ENCODE assay signal across 1 cellular context in genomic region chr12:31728917-31729640, GRCh38.
TF ChIP-seq lines count a peak whose summit lies in the region.

Gene AMN1 (minus strand): TSS chr12:31729021. CDS start chr12:31729008, 13 bp downstream.

TF ChIP-seq in HepG2, 621 proteins besides CTCF, POLR2A, EP300 and RAD21 (continued from another document and continues in another):
- TF ChIP-seq IRF9 (CRISPR knock-in tag; IDR thresholded peaks at IDR 0.05; ENCODE audit: borderline replicate concordance) (no peak), CHD2 (IDR thresholded peaks at IDR 0.05; ENCODE audit: low read depth, low read length) (no peak), ZNF30 (CRISPR knock-in tag; IDR thresholded peaks at IDR 0.05) (no peak), ZNF740 (CRISPR knock-in tag; IDR thresholded peaks at IDR 0.05) (no peak), CENPT (CRISPR knock-in tag; IDR thresholded peaks at IDR 0.05; ENCODE audit: low read depth) (no peak), GABPA (IDR thresholded peaks at IDR 0.05; ENCODE audit: low read depth, low read length) (no peak), GABPA (CRISPR knock-in tag; IDR thresholded peaks at IDR 0.05; ENCODE audit: low read depth) (peak; percentile 70), ETV5 (CRISPR knock-in tag; IDR thresholded peaks at IDR 0.05; ENCODE audit: borderline replicate concordance) (no peak), ZNF7 (CRISPR knock-in tag; IDR thresholded peaks at IDR 0.05) (no peak), ATF1 (CRISPR knock-in tag; IDR thresholded peaks at IDR 0.05) (peak; percentile 97), ZBTB40 (IDR thresholded peaks at IDR 0.05) (no peak), ZBTB40 (CRISPR knock-in tag; IDR thresholded peaks at IDR 0.05) (peak; percentile 50; the same call in 1 of the 2 replicates), SNAPC2 (CRISPR knock-in tag; IDR thresholded peaks at IDR 0.05) (no peak), ELF4 (CRISPR knock-in tag; IDR thresholded peaks at IDR 0.05; ENCODE audit: borderline replicate concordance) (no peak), DNMT3B (CRISPR knock-in tag; conservative IDR thresholded peaks at IDR 0.05) (no peak), ZNF83 (CRISPR knock-in tag; IDR thresholded peaks at IDR 0.05; ENCODE audit: borderline replicate concordance) (no peak), TBX2 (CRISPR knock-in tag; IDR thresholded peaks at IDR 0.05; ENCODE audit: borderline replicate concordance) (no peak; the same call in 1 of the 2 replicates), NR1H2 (CRISPR knock-in tag; IDR thresholded peaks at IDR 0.05; ENCODE audit: borderline replicate concordance, low read depth) (no peak), ZNF841 (CRISPR knock-in tag; IDR thresholded peaks at IDR 0.05; ENCODE audit: borderline replicate concordance) (no peak), ZSCAN20 (CRISPR knock-in tag; IDR thresholded peaks at IDR 0.05; ENCODE audit: borderline replicate concordance) (no peak), CAMTA2 (CRISPR knock-in tag; IDR thresholded peaks at IDR 0.05; ENCODE audit: borderline replicate concordance) (peak; percentile 72; the same call in 1 of the 2 replicates), MED8 (CRISPR knock-in tag; IDR thresholded peaks at IDR 0.05; ENCODE audit: insufficient replicate concordance) (no peak), HDAC1 (CRISPR knock-in tag; IDR thresholded peaks at IDR 0.05) (peak; percentile 54), ZSCAN12 (CRISPR knock-in tag; IDR thresholded peaks at IDR 0.05) (peak; percentile 91; the same call in 1 of the 2 replicates), SATB2 (CRISPR knock-in tag; IDR thresholded peaks at IDR 0.05) (no peak), KDM3A (CRISPR knock-in tag; IDR thresholded peaks at IDR 0.05; ENCODE audit: low read depth) (0 out of 2 replicates have a peak, but pooled peaks have one; percentile 43), SALL1 (CRISPR knock-in tag; IDR thresholded peaks at IDR 0.05) (peak; percentile 89), ZNF34 (CRISPR knock-in tag; IDR thresholded peaks at IDR 0.05; ENCODE audit: borderline replicate concordance) (no peak), ZNF510 (CRISPR knock-in tag; IDR thresholded peaks at IDR 0.05; ENCODE audit: low read depth) (peak; percentile 57; the same call in 1 of the 2 replicates), FOXK2 (IDR thresholded peaks at IDR 0.05) (0 out of 2 replicates have a peak, but pooled peaks have one; percentile 9), SAP130 (CRISPR knock-in tag; IDR thresholded peaks at IDR 0.05; ENCODE audit: low read depth) (peak; percentile 74), MED13 (CRISPR knock-in tag; IDR thresholded peaks at IDR 0.05) (no peak), HNF1B (CRISPR knock-in tag; IDR thresholded peaks at IDR 0.05) (peak; percentile 83)
- TF ChIP-seq, protein P1, sequence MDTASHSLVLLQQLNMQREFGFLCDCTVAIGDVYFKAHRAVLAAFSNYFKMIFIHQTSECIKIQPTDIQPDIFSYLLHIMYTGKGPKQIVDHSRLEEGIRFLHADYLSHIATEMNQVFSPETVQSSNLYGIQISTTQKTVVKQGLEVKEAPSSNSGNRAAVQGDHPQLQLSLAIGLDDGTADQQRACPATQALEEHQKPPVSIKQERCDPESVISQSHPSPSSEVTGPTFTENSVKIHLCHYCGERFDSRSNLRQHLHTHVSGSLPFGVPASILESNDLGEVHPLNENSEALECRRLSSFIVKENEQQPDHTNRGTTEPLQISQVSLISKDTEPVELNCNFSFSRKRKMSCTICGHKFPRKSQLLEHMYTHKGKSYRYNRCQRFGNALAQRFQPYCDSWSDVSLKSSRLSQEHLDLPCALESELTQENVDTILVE (CRISPR knock-in tag; IDR thresholded peaks at IDR 0.05) = no peak
- TF ChIP-seq, protein P2, sequence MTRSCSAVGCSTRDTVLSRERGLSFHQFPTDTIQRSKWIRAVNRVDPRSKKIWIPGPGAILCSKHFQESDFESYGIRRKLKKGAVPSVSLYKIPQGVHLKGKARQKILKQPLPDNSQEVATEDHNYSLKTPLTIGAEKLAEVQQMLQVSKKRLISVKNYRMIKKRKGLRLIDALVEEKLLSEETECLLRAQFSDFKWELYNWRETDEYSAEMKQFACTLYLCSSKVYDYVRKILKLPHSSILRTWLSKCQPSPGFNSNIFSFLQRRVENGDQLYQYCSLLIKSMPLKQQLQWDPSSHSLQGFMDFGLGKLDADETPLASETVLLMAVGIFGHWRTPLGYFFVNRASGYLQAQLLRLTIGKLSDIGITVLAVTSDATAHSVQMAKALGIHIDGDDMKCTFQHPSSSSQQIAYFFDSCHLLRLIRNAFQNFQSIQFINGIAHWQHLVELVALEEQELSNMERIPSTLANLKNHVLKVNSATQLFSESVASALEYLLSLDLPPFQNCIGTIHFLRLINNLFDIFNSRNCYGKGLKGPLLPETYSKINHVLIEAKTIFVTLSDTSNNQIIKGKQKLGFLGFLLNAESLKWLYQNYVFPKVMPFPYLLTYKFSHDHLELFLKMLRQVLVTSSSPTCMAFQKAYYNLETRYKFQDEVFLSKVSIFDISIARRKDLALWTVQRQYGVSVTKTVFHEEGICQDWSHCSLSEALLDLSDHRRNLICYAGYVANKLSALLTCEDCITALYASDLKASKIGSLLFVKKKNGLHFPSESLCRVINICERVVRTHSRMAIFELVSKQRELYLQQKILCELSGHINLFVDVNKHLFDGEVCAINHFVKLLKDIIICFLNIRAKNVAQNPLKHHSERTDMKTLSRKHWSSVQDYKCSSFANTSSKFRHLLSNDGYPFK (CRISPR knock-in tag; IDR thresholded peaks at IDR 0.05; ENCODE audit: borderline replicate concordance) = peak; percentile 49; the same call in 1 of the 2 replicates
